ENCODE assay signal across 37 cellular contexts in genomic region chr18:38329145-38329544, GRCh38.
"Had no signal": no experiment of that assay in that cellular context is flagged by ENCODE, and none has a peak within 500 bp of the region (broad histone marks: within the 10 kb centered on the region; RNA-seq: fewer than 3 reads in every experiment).

No MANE protein-coding gene starts in this region.

- DNase-seq: activated effector memory CD4-positive, alpha-beta T cell treated with anti-CD3 and anti-CD28 coated beads, Interleukin-2, amount 50 U/mL, for 16 hours; activated effector memory CD4-positive, alpha-beta T cell treated with Interleukin-2 at 50 U/mL for 16 hours; activated gamma-delta T cell; activated gamma-delta T cell treated with Interleukin-2 at 50 U/mL for 16 hours; activated naive CD4-positive, alpha-beta T cell; activated naive CD4-positive, alpha-beta T cell treated with anti-CD3 and anti-CD28 coated beads for 36 hours; activated naive CD4-positive, alpha-beta T cell treated with anti-CD3 and anti-CD28 coated beads, Interleukin-2, amount 10 ng/mL, durations not matched to agents 7 days and 5 days; activated naive CD4-positive, alpha-beta T cell treated with anti-CD3 and anti-CD28 coated beads, Interleukin-2, amount 50 U/mL, for 16 hours; activated naive CD4-positive, alpha-beta T cell treated with Interleukin-2 at 50 U/mL for 16 hours; activated naive CD8-positive, alpha-beta T cell treated with anti-CD3 and anti-CD28 coated beads for 36 hours; activated naive CD8-positive, alpha-beta T cell treated with anti-CD3 and anti-CD28 coated beads, Interleukin-2, amount 10 ng/mL, durations not matched to agents 7 days and 5 days; activated naive CD8-positive, alpha-beta T cell treated with anti-CD3 and anti-CD28 coated beads, Interleukin-2, amount 50 U/mL, for 24 hours; activated T-cell treated with anti-CD3 and anti-CD28 coated beads, Interleukin-2, amount 50 U/mL, for 1 hour; activated T-cell treated with anti-CD3 and anti-CD28 coated beads, Interleukin-2, amount 50 U/mL, for 24 hours; activated T-cell treated with anti-CD3 and anti-CD28 coated beads, Interleukin-2, amount 50 U/mL, for 4 hours; activated T-cell treated with anti-CD3 and anti-CD28 coated beads, Interleukin-2, amount 50 U/mL, for 48 hours; activated T-cell treated with anti-CD3 and anti-CD28 coated beads, Interleukin-2, amount 50 U/mL, for 72 hours; amniotic stem cell; amygdala; anterior cingulate cortex; aorta; body of pancreas; brain microvascular endothelial cell; caudate nucleus; central memory CD4-positive, alpha-beta T cell; cerebellar nuclear complex had no signal

- H3K4me1 ChIP-seq: ascending aorta, body of pancreas, breast epithelium had no signal

- H3K27ac Mint-ChIP-seq: activated naive CD4-positive, alpha-beta T cell treated with anti-CD3 and anti-CD28 coated beads for 36 hours; activated naive CD4-positive, alpha-beta T cell treated with anti-CD3 and anti-CD28 coated beads, Interleukin-2, amount 10 ng/mL, durations not matched to agents 7 days and 5 days; activated naive CD4-positive, alpha-beta T cell treated with anti-CD3 and anti-CD28 coated beads, Interleukin-2, amount 50 U/mL, for 24 hours; activated naive CD4-positive, alpha-beta T cell treated with anti-CD3 and anti-CD28 coated beads, Interleukin-2, amount 50 U/mL, for 72 hours; activated naive CD8-positive, alpha-beta T cell; activated naive CD8-positive, alpha-beta T cell treated with anti-CD3 and anti-CD28 coated beads for 36 hours; activated naive CD8-positive, alpha-beta T cell treated with anti-CD3 and anti-CD28 coated beads, Interleukin-2, amount 10 ng/mL, durations not matched to agents 7 days and 5 days; activated naive CD8-positive, alpha-beta T cell treated with anti-CD3 and anti-CD28 coated beads, Interleukin-2, amount 50 U/mL, for 24 hours; activated T-cell treated with anti-CD3 and anti-CD28 coated beads, Interleukin-2, amount 50 U/mL, for 24 hours; activated T-cell treated with anti-CD3 and anti-CD28 coated beads, Interleukin-2, amount 50 U/mL, for 72 hours; activated T-helper 1 cell treated with anti-CD3 and anti-CD28 coated beads, Interleukin-12 subunit alpha, Interleukin-12 subunit beta, Interleukin-2, Interleukin-4 antibody, amounts not matched to agents 30 ng/mL and 10 ng/mL and 1 ng/mL, durations not matched to agents 14 hours and 24 hours and 36 hours; activated T-helper 17 cell treated with anti-CD3 and anti-CD28 coated beads, Interleukin-2, amount 50 U/mL, for 72 hours; activated T-helper 2 cell treated with anti-CD3 and anti-CD28 coated beads, Interferon-gamma antibody, Interleukin-2, Interleukin-4, amounts not matched to agents 10 μg/mL and 5 μg/mL and 100 μg/mL, durations not matched to agents 14 hours and 24 hours and 36 hours; brain had no signal

- H3K27me3 Mint-ChIP-seq: activated naive CD4-positive, alpha-beta T cell treated with anti-CD3 and anti-CD28 coated beads, Interleukin-2, amount 10 ng/mL, durations not matched to agents 7 days and 5 days; activated naive CD4-positive, alpha-beta T cell treated with anti-CD3 and anti-CD28 coated beads, Interleukin-2, amount 50 U/mL, for 24 hours; activated naive CD8-positive, alpha-beta T cell; activated naive CD8-positive, alpha-beta T cell treated with anti-CD3 and anti-CD28 coated beads for 36 hours; activated naive CD8-positive, alpha-beta T cell treated with anti-CD3 and anti-CD28 coated beads, Interleukin-2, amount 10 ng/mL, durations not matched to agents 7 days and 5 days; activated naive CD8-positive, alpha-beta T cell treated with anti-CD3 and anti-CD28 coated beads, Interleukin-2, amount 50 U/mL, for 24 hours; activated T-cell treated with anti-CD3 and anti-CD28 coated beads, Interleukin-2, amount 50 U/mL, for 24 hours; activated T-helper 17 cell treated with anti-CD3 and anti-CD28 coated beads, Interleukin-2, amount 50 U/mL, for 72 hours; brain; central memory CD8-positive, alpha-beta T cell had no signal

- ATAC-seq: activated naive CD4-positive, alpha-beta T cell treated with anti-CD3 and anti-CD28 coated beads, Interleukin-2, amount 50 U/mL, for 72 hours; activated naive CD8-positive, alpha-beta T cell treated with anti-CD3 and anti-CD28 coated beads, Interleukin-2, amount 50 U/mL, for 24 hours; activated T-cell treated with anti-CD3 and anti-CD28 coated beads, Interleukin-2, amount 50 U/mL, for 4 hours; activated T-cell treated with anti-CD3 and anti-CD28 coated beads, Interleukin-2, amount 50 U/mL, for 72 hours; activated T-helper 17 cell treated with anti-CD3 and anti-CD28 coated beads, Interleukin-2, amount 50 U/mL, for 72 hours; body of pancreas had no signal

- H3K27me3 ChIP-seq: ascending aorta, body of pancreas, brain microvascular endothelial cell, breast epithelium, cardiac muscle cell had no signal

- H3K4me3 Mint-ChIP-seq: activated naive CD4-positive, alpha-beta T cell treated with anti-CD3 and anti-CD28 coated beads for 36 hours; activated naive CD4-positive, alpha-beta T cell treated with anti-CD3 and anti-CD28 coated beads, Interleukin-2, amount 10 ng/mL, durations not matched to agents 7 days and 5 days; activated naive CD4-positive, alpha-beta T cell treated with anti-CD3 and anti-CD28 coated beads, Interleukin-2, amount 50 U/mL, for 24 hours; activated naive CD8-positive, alpha-beta T cell; activated naive CD8-positive, alpha-beta T cell treated with anti-CD3 and anti-CD28 coated beads for 36 hours; activated naive CD8-positive, alpha-beta T cell treated with anti-CD3 and anti-CD28 coated beads, Interleukin-2, amount 10 ng/mL, durations not matched to agents 7 days and 5 days; activated naive CD8-positive, alpha-beta T cell treated with anti-CD3 and anti-CD28 coated beads, Interleukin-2, amount 50 U/mL, for 24 hours; activated T-cell treated with anti-CD3 and anti-CD28 coated beads, Interleukin-2, amount 50 U/mL, for 24 hours; activated T-cell treated with anti-CD3 and anti-CD28 coated beads, Interleukin-2, amount 50 U/mL, for 4 hours; activated T-cell treated with anti-CD3 and anti-CD28 coated beads, Interleukin-2, amount 50 U/mL, for 72 hours; activated T-helper 1 cell treated with anti-CD3 and anti-CD28 coated beads, Interleukin-12 subunit alpha, Interleukin-12 subunit beta, Interleukin-2, Interleukin-4 antibody, amounts not matched to agents 30 ng/mL and 10 ng/mL and 1 ng/mL, durations not matched to agents 14 hours and 24 hours and 36 hours; activated T-helper 17 cell treated with anti-CD3 and anti-CD28 coated beads, Interleukin-2, amount 50 U/mL, for 72 hours; brain; central memory CD8-positive, alpha-beta T cell had no signal

- H3K27ac ChIP-seq: ascending aorta, body of pancreas, brain microvascular endothelial cell, breast epithelium, cardiac muscle cell had no signal

- H3K4me3 ChIP-seq: ascending aorta, body of pancreas, breast epithelium, cardiac muscle cell had no signal

- H3K4me1 Mint-ChIP-seq: activated naive CD4-positive, alpha-beta T cell treated with anti-CD3 and anti-CD28 coated beads, Interleukin-2, amount 10 ng/mL, durations not matched to agents 7 days and 5 days; activated naive CD4-positive, alpha-beta T cell treated with anti-CD3 and anti-CD28 coated beads, Interleukin-2, amount 50 U/mL, for 24 hours; activated naive CD8-positive, alpha-beta T cell treated with anti-CD3 and anti-CD28 coated beads, Interleukin-2, amount 50 U/mL, for 24 hours; activated T-helper 17 cell treated with anti-CD3 and anti-CD28 coated beads, Interleukin-2, amount 50 U/mL, for 72 hours; brain; central memory CD8-positive, alpha-beta T cell had no signal

- H3K36me3 ChIP-seq: ascending aorta, brain microvascular endothelial cell, breast epithelium, cardiac muscle cell had no signal

- H3K9me3 Mint-ChIP-seq: activated naive CD4-positive, alpha-beta T cell treated with anti-CD3 and anti-CD28 coated beads for 36 hours; activated naive CD4-positive, alpha-beta T cell treated with anti-CD3 and anti-CD28 coated beads, Interleukin-2, amount 10 ng/mL, durations not matched to agents 7 days and 5 days; activated naive CD8-positive, alpha-beta T cell treated with anti-CD3 and anti-CD28 coated beads for 36 hours; activated T-cell treated with anti-CD3 and anti-CD28 coated beads, Interleukin-2, amount 50 U/mL, for 24 hours; activated T-helper 1 cell treated with anti-CD3 and anti-CD28 coated beads, Interleukin-12 subunit alpha, Interleukin-12 subunit beta, Interleukin-2, Interleukin-4 antibody, amounts not matched to agents 30 ng/mL and 10 ng/mL and 1 ng/mL, durations not matched to agents 14 hours and 24 hours and 36 hours; activated T-helper 2 cell treated with anti-CD3 and anti-CD28 coated beads, Interferon-gamma antibody, Interleukin-2, Interleukin-4, amounts not matched to agents 10 μg/mL and 5 μg/mL and 100 μg/mL, durations not matched to agents 14 hours and 24 hours and 36 hours had no signal

- H3K36me3 Mint-ChIP-seq: activated naive CD4-positive, alpha-beta T cell treated with anti-CD3 and anti-CD28 coated beads, Interleukin-2, amount 10 ng/mL, durations not matched to agents 7 days and 5 days; activated naive CD4-positive, alpha-beta T cell treated with anti-CD3 and anti-CD28 coated beads, Interleukin-2, amount 50 U/mL, for 24 hours; activated naive CD4-positive, alpha-beta T cell treated with anti-CD3 and anti-CD28 coated beads, Interleukin-2, amount 50 U/mL, for 72 hours; activated naive CD8-positive, alpha-beta T cell; activated naive CD8-positive, alpha-beta T cell treated with anti-CD3 and anti-CD28 coated beads for 36 hours; activated naive CD8-positive, alpha-beta T cell treated with anti-CD3 and anti-CD28 coated beads, Interleukin-2, amount 10 ng/mL, durations not matched to agents 7 days and 5 days; brain had no signal

- H3K9me3 ChIP-seq: ascending aorta, body of pancreas, breast epithelium had no signal
